Comparison of ENCODE assay signal across 7 cellular contexts in the genomic region with DNA sequence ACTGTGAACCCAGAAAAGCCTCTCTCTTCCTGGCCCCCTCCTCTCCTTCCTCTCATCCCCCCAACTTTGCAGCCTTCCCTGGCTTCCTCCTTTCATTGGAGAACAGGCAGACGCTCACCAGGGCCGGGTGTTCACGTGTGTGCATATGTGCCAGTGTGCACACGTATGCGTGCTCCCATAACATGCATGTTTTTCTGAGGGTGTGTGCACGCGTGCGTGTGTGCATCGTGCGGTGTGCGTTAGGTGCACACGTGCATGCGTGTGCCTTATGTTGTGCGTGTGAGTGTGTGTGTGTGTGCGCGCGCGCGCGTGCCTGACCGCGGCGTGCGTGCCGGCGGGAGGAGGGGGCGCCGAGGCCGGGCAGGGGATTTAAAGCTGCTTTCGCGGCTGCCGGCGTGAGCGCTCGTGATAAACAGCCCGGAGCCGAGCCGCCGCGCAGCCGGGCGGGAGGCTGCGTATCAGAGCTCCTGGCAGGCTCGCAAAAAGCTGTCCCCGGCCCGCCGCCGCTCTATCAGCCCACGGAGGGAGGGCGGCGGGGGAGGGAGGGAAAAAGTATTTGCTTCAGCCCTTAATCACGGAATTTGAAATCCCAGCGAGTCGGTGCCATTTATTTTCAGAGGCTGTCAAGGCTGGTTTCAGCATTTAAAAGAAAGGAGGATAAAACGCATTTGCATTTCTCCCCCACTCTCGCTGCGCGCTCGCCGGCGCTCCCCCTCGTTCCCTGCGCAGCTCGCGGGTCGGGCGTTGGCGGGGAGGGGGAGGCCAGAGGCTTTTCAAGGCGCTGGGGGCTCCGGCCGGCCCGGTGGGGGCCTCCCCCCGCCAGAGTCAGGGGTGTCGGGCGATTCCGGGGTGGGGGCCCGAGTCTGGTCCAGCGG.
A peak's percentile ranks its signal among the peaks of the same experiment; 100 is the strongest.
DNase-seq lines count a peak whose midpoint lies in the region; ATAC-seq, FAIRE-seq and TF ChIP-seq lines count a peak whose summit lies in the region.

No MANE protein-coding gene starts in this region.

- H3K9ac ChIP-seq in PC-3 (ENCODE audit: low read length) = peak overlapping the region; percentile 33
- H3K9ac ChIP-seq in astrocyte (ENCODE audit: low read length) = peak overlapping the region; percentile 67
- H3K9ac ChIP-seq in rectal smooth muscle tissue (ENCODE audit: low read length) = no peak overlapping the region

- TF ChIP-seq CTCF in GM13976 (IDR thresholded peaks at IDR 0.05; ENCODE audit: borderline replicate concordance, control extremely low read depth, extremely low read depth, insufficient read depth, missing control alignments) = no peak
- no peak for TF ChIP-seq CTCF in PC-3 (conservative IDR thresholded peaks at IDR 0.05; ENCODE audit: low read depth, low read length)
- no peak for TF ChIP-seq CTCF in astrocyte (IDR thresholded peaks at IDR 0.05; ENCODE audit: insufficient read depth, low read depth, low read length)
- TF ChIP-seq CTCF in hepatocyte (IDR thresholded peaks at IDR 0.05; ENCODE audit: poor library complexity) = no peak

- no peak for FAIRE-seq in astrocyte (lab: Jason Lieb, UNC)

- no peaks in the 10 kb centered on the region for H3F3A ChIP-seq in PC-3 (ENCODE audit: low read length, unreplicated experiment)

- no peak overlapping the region for H3K27ac ChIP-seq in PC-3 (ENCODE audit: low read length)
- no peak overlapping the region for H3K27ac ChIP-seq in astrocyte (ENCODE audit: low read depth, low read length)
- H3K27ac ChIP-seq in hepatocyte = peak overlapping the region; percentile 86
- peak overlapping the region; percentile 72 for H3K27ac ChIP-seq in rectal smooth muscle tissue (ENCODE audit: low read depth, low read length)

- H3K36me3 ChIP-seq in PC-3 (ENCODE audit: low read depth, low read length) (no peaks in the 10 kb centered on the region), astrocyte (ENCODE audit: insufficient read depth, low read length) (no peaks in the 10 kb centered on the region), hepatocyte (replicated peaks; ENCODE audit: insufficient read depth, low read depth) (no peaks in the 10 kb centered on the region), rectal smooth muscle tissue (ENCODE audit: control insufficient read depth, insufficient read depth, low read length) (no peaks in the 10 kb centered on the region)

- CTCF ChIA-PET in PC-3 (lab: Charles Lee) = interaction anchor here (0.6 kb wide), 1 partner anchor 156 kb away, joined by 3 read pairs; no protein-coding TSS in a partner anchor

- H3K4me1 ChIP-seq in PC-3 (ENCODE audit: insufficient read depth, low read length) (peaks cover 7% of the 10 kb centered on the region), astrocyte (ENCODE audit: insufficient read depth, low read length) (peaks cover 15% of the 10 kb centered on the region), hepatocyte (ENCODE audit: insufficient read depth) (peaks cover 15% of the 10 kb centered on the region), rectal smooth muscle tissue (ENCODE audit: control insufficient read depth, insufficient read depth, low read length) (peaks cover 9% of the 10 kb centered on the region)

- H3K4me3 ChIP-seq in PC-3 (ENCODE audit: low read length) (peak overlapping the region; percentile 76), astrocyte (ENCODE audit: insufficient read depth, low read depth, low read length) (peak overlapping the region; percentile 57), hepatocyte (peak overlapping the region; percentile 63), rectal smooth muscle tissue (ENCODE audit: low read length) (peak overlapping the region; percentile 61)

- peak overlapping the region; percentile 80 for H3K4me3 Mint-ChIP-seq in astrocyte (ENCODE audit: unreplicated experiment)

- no TSS peak for BruUV-seq in PC-3 (replicated peaks; lab: Mats Ljungman, UMichigan)

- POLR2A ChIA-PET in PC-3 (lab: Charles Lee; ENCODE audit: unreplicated experiment) = interaction anchor here (0.9 kb wide), 1 partner anchor 23 kb away, joined by 14 read pairs; no protein-coding TSS in a partner anchor

- H3K27me3 ChIP-seq in PC-3 (ENCODE audit: low read length) = no peaks in the 10 kb centered on the region
- peaks cover 6% of the 10 kb centered on the region for H3K27me3 ChIP-seq in astrocyte (ENCODE audit: insufficient read depth, low read length)
- peaks cover 15% of the 10 kb centered on the region for H3K27me3 ChIP-seq in hepatocyte
- H3K27me3 ChIP-seq in rectal smooth muscle tissue (ENCODE audit: control insufficient read depth, insufficient read depth, low read length) = no peaks in the 10 kb centered on the region

- H3K4me2 ChIP-seq in PC-3 (ENCODE audit: low read length) = peak overlapping the region; percentile 96
- H3K4me2 ChIP-seq in astrocyte (ENCODE audit: low read length) = peak overlapping the region; percentile 95
- H3K4me2 ChIP-seq in hepatocyte = peak overlapping the region; percentile 98

- WGBS in hepatocyte (ENCODE audit: low lambda C conversion rate, missing lambda C conversion rate) = 14% methylated on average over 71 of the region's 78 CpGs

- H3K9me3 Mint-ChIP-seq in astrocyte (ENCODE audit: unreplicated experiment) = peaks cover 7% of the 10 kb centered on the region

- DNase-seq in GM13976 (ENCODE audit: low spot score) (peak; percentile 49), PC-3 (peak; percentile 21), astrocyte (ENCODE audit: low read depth) (peak; percentile 60), hepatocyte (ENCODE audit: low spot score) (peak; percentile 90), pons (ENCODE audit: low spot score) (no peak)

- no peaks in the 10 kb centered on the region for H3K9me3 ChIP-seq in PC-3 (ENCODE audit: low read length)
- no peaks in the 10 kb centered on the region for H3K9me3 ChIP-seq in astrocyte (ENCODE audit: insufficient read depth, low read depth, low read length)
- no peaks in the 10 kb centered on the region for H3K9me3 ChIP-seq in hepatocyte (ENCODE audit: low read depth)

- no peaks in the 10 kb centered on the region for H3K79me2 ChIP-seq in PC-3 (ENCODE audit: low read length)
- no peaks in the 10 kb centered on the region for H3K79me2 ChIP-seq in astrocyte (ENCODE audit: insufficient read depth, low read length)
- no peaks in the 10 kb centered on the region for H3K79me2 ChIP-seq in hepatocyte

- ATAC-seq in PC-3 (peak; percentile 46), GM18868 (IDR thresholded peaks at IDR 0.05; ENCODE audit: unreplicated experiment) (no peak)

- intact Hi-C loops in PC-3 (cut with micrococcal nuclease) = no loop called here

- H4K20me1 ChIP-seq in PC-3 (ENCODE audit: low read length) (no peaks in the 10 kb centered on the region), astrocyte (ENCODE audit: insufficient read depth, low read length) (no peaks in the 10 kb centered on the region), hepatocyte (ENCODE audit: insufficient read depth, poor library complexity, severe bottlenecking) (no peaks in the 10 kb centered on the region)

- no peak overlapping the region for H3K27ac Mint-ChIP-seq in astrocyte (ENCODE audit: unreplicated experiment)

- in situ Hi-C loops in GM13976 (cut with MboI; ENCODE audit: low sequenced_read_pairs, unreplicated experiment) = no loop called here

- peak overlapping the region; percentile 86 for H2AFZ ChIP-seq in PC-3 (ENCODE audit: low read length)
- peak overlapping the region; percentile 71 for H2AFZ ChIP-seq in astrocyte (ENCODE audit: low read depth, low read length)
- peak overlapping the region; percentile 85 for H2AFZ ChIP-seq in hepatocyte

- no peaks in the 10 kb centered on the region for H3K9me2 ChIP-seq in PC-3 (replicated peaks; ENCODE audit: low read length)
- no peaks in the 10 kb centered on the region for H3K9me2 ChIP-seq in hepatocyte (replicated peaks; ENCODE audit: insufficient read depth)

- H3K4me1 Mint-ChIP-seq in astrocyte (ENCODE audit: low read depth, unreplicated experiment) = peaks cover 1% of the 10 kb centered on the region

- peaks cover 84% of the 10 kb centered on the region for H3K27me3 Mint-ChIP-seq in astrocyte (ENCODE audit: low read depth, unreplicated experiment)

- peaks cover 2% of the 10 kb centered on the region for H3K36me3 Mint-ChIP-seq in astrocyte (ENCODE audit: low read depth, unreplicated experiment)

Comparison
In these comparisons a context has a peak if more than half of its experiments do, and no peak if none do; other contexts are left out.
1. H3K27ac ChIP-seq: peak in hepatocyte (single experiment) and rectal smooth muscle tissue (single experiment); none in PC-3 (single experiment) and astrocyte (single experiment).
2. Peak in every context shown above with its lines, with median percentiles within 50 percentile points of each other: H2AFZ ChIP-seq, H3K4me2 ChIP-seq and H3K4me3 ChIP-seq.